8 cellular contexts compared by ENCODE assay signal in genomic region chr1:43227138-43227836, GRCh38. TPM values are rescaled to one million over a fixed set of nuclear protein-coding genes. Genes with fewer than 3 reads are reported as not detected.
DNase-seq lines count a peak whose midpoint lies in the region; ATAC-seq lines count a peak whose summit lies in the region.

No MANE protein-coding gene starts in this region.

- H2AFZ ChIP-seq in Karpas-422 (ENCODE audit: low read length) (no peak overlapping the region), neuronal stem cell (ENCODE audit: low read length) (peak overlapping the region; percentile 46)

- peak; percentile 86 for DNase-seq in G401 (ENCODE audit: low spot score)
- peak; percentile 93 for DNase-seq in Karpas-422
- peak; percentile 66 for DNase-seq in RPMI7951 (ENCODE audit: low read depth)
- DNase-seq in activated T-cell treated with anti-CD3 and anti-CD28 coated beads, Interleukin-2, amount 50 U/mL, for 72 hours: peak; percentile 84
- DNase-seq in fibroblast of the conjunctiva (ENCODE audit: low read depth): peak; percentile 53
- peak; percentile 85 for DNase-seq in neuronal stem cell (ENCODE audit: low spot score)
- DNase-seq in superior temporal gyrus (ENCODE audit: extremely low spot score): peak; percentile 95

- H4K91ac ChIP-seq in neuronal stem cell (ENCODE audit: low read depth, low read length, poor library complexity): no peak overlapping the region

- no peaks in the 10 kb centered on the region for H3K9me3 Mint-ChIP-seq in activated T-cell treated with anti-CD3 and anti-CD28 coated beads, Interleukin-2, amount 50 U/mL, for 72 hours

- no peaks in the 10 kb centered on the region for H3K79me1 ChIP-seq in neuronal stem cell (ENCODE audit: low read depth, low read length)

- no peak overlapping the region for H3K14ac ChIP-seq in neuronal stem cell (ENCODE audit: low read length)

- H3K4me3 Mint-ChIP-seq in activated T-cell treated with anti-CD3 and anti-CD28 coated beads, Interleukin-2, amount 50 U/mL, for 72 hours: no peak overlapping the region

- peak; percentile 92 to 93 for ATAC-seq in activated T-cell treated with anti-CD3 and anti-CD28 coated beads, Interleukin-2, amount 50 U/mL, for 72 hours (replicated peaks in 1 of 2)
- ATAC-seq in HG02642 (IDR thresholded peaks at IDR 0.05; ENCODE audit: poor library complexity, unreplicated experiment): no peak

- no peak overlapping the region for H3K27ac Mint-ChIP-seq in activated T-cell treated with anti-CD3 and anti-CD28 coated beads, Interleukin-2, amount 50 U/mL, for 72 hours

- no peaks in the 10 kb centered on the region for H3K36me3 Mint-ChIP-seq in activated T-cell treated with anti-CD3 and anti-CD28 coated beads, Interleukin-2, amount 50 U/mL, for 72 hours (ENCODE audit: insufficient read depth in 2 of 2)

- no peak overlapping the region for H2AK5ac ChIP-seq in neuronal stem cell (ENCODE audit: low read depth, low read length)

- H4K20me1 ChIP-seq in Karpas-422 (ENCODE audit: insufficient read depth, low read depth, low read length): no peaks in the 10 kb centered on the region

- H3K4me1 Mint-ChIP-seq in activated T-cell treated with anti-CD3 and anti-CD28 coated beads, Interleukin-2, amount 50 U/mL, for 72 hours (ENCODE audit: low read depth): peaks cover 8% of the 10 kb centered on the region

- no peak overlapping the region for H3K4me3 ChIP-seq in Karpas-422 (ENCODE audit: low read length)
- H3K4me3 ChIP-seq in neuronal stem cell (ENCODE audit: low read length in 2 of 2): no peak overlapping the region

- no peak overlapping the region for H2BK5ac ChIP-seq in neuronal stem cell (ENCODE audit: low read length)

- H4K8ac ChIP-seq in neuronal stem cell (ENCODE audit: low read depth, low read length): no peak overlapping the region

- H3K18ac ChIP-seq in neuronal stem cell (ENCODE audit: low read length): no peak overlapping the region

- in situ Hi-C loops in G401 (cut with HindIII; ENCODE audit: low sequenced_read_pairs): no loop called here

- H3K27me3 ChIP-seq in Karpas-422 (ENCODE audit: low read length) (no peaks in the 10 kb centered on the region), neuronal stem cell (ENCODE audit: control insufficient read depth in 3 of 3, insufficient read depth in 3 of 3, low read depth in 1 of 3, low read length in 3 of 3) (peaks cover 0 to 52% (median 0%) of the 10 kb centered on the region in 3 experiments)

- no peak overlapping the region for H3K4me2 ChIP-seq in Karpas-422 (ENCODE audit: low read depth, low read length, poor library complexity, severe bottlenecking)
- H3K4me2 ChIP-seq in neuronal stem cell (ENCODE audit: insufficient read depth, low read length, poor library complexity, severe bottlenecking): no peak overlapping the region

- H3K4ac ChIP-seq in neuronal stem cell (ENCODE audit: low read length): no peak overlapping the region

- H3K27me3 Mint-ChIP-seq in activated T-cell treated with anti-CD3 and anti-CD28 coated beads, Interleukin-2, amount 50 U/mL, for 72 hours (ENCODE audit: low read depth): peaks cover 9% of the 10 kb centered on the region

- no peaks in the 10 kb centered on the region for H3K4me1 ChIP-seq in Karpas-422 (ENCODE audit: low read length)
- peaks cover 4 to 5% of the 10 kb centered on the region in 2 donors for H3K4me1 ChIP-seq in neuronal stem cell (ENCODE audit: control insufficient read depth in 2 of 2, insufficient read depth in 1 of 2, low read depth in 1 of 2, low read length in 2 of 2)

- no peak overlapping the region for H2BK12ac ChIP-seq in neuronal stem cell (ENCODE audit: low read length)

- H3K36me3 ChIP-seq in Karpas-422 (ENCODE audit: insufficient read depth, low read length) (no peaks in the 10 kb centered on the region), neuronal stem cell (replicated peaks in 1 of 2; ENCODE audit: control insufficient read depth in 2 of 2, insufficient read depth in 2 of 2, low read length in 2 of 2) (no peaks in the 10 kb centered on the region)

- H3K27ac ChIP-seq in Karpas-422 (ENCODE audit: low read length) (no peak overlapping the region), neuronal stem cell (replicated peaks; ENCODE audit: low read length) (no peak overlapping the region)

- H3K9ac ChIP-seq in Karpas-422 (ENCODE audit: low read length) (no peak overlapping the region), neuronal stem cell (ENCODE audit: low read depth, low read length, poor library complexity) (no peak overlapping the region)

- WGBS in neuronal stem cell (ENCODE audit: extremely low coverage in 2 of 2, insufficient read length in 2 of 2, insufficient replicate concordance in 1 of 2), 2 donors: no CpG with 5 or more reads among the region's 12 CpGs

- H3K9me3 ChIP-seq in Karpas-422 (ENCODE audit: low read length): no peaks in the 10 kb centered on the region
- H3K9me3 ChIP-seq in neuronal stem cell (replicated peaks in 1 of 2; ENCODE audit: control insufficient read depth in 2 of 2, insufficient read depth in 1 of 2, low read depth in 1 of 2, low read length in 2 of 2): no peaks in the 10 kb centered on the region

- H3K9me2 ChIP-seq in Karpas-422 (replicated peaks; ENCODE audit: insufficient read depth, low read length): no peaks in the 10 kb centered on the region

- H3K23ac ChIP-seq in neuronal stem cell (ENCODE audit: low read depth, low read length, poor library complexity): no peak overlapping the region

- no peaks in the 10 kb centered on the region for H3K79me2 ChIP-seq in Karpas-422 (ENCODE audit: low read length)

- no peak overlapping the region for H2BK120ac ChIP-seq in neuronal stem cell (ENCODE audit: low read depth, low read length)

- H2BK15ac ChIP-seq in neuronal stem cell (ENCODE audit: low read length): no peak overlapping the region

RNA-seq across cellular contexts. Expression of gene TMEM125, which starts 42.5 kb away (rescaled TPM):
- not detected in 2 replicates for total RNA-seq in G401 (2014; rRNA removed; shearing (Covaris generic))
- not detected in 2 replicates for total RNA-seq in Karpas-422 (2014; rRNA removed; shearing (Covaris generic); ENCODE audit: low replicate concordance)
- total RNA-seq in RPMI7951 (2014; rRNA removed; shearing (Covaris generic)): not detected in 2 replicates
- not detected for total RNA-seq in activated T-cell treated with anti-CD3 and anti-CD28 coated beads, Interleukin-2, amount 50 U/mL, for 72 hours
- 0.25 TPM for polyA plus RNA-seq in neuronal stem cell (2013, experiment 1 of 2)
- 0.21 TPM for polyA plus RNA-seq in neuronal stem cell (2013, experiment 2 of 2)

RNA-seq across cellular contexts. Expression of gene CFAP57, which starts 55.2 kb away (rescaled TPM):
- 1.1 and 4.1 TPM in 2 replicates for total RNA-seq in G401 (2014; rRNA removed; shearing (Covaris generic))
- total RNA-seq in Karpas-422 (2014; rRNA removed; shearing (Covaris generic); ENCODE audit: low replicate concordance): not detected in 2 replicates
- total RNA-seq in RPMI7951 (2014; rRNA removed; shearing (Covaris generic)): 0.10 and 0.48 TPM in 2 replicates
- total RNA-seq in activated T-cell treated with anti-CD3 and anti-CD28 coated beads, Interleukin-2, amount 50 U/mL, for 72 hours: under 1 TPM; 0.36 to 0.76 TPM
- polyA plus RNA-seq in neuronal stem cell (2013, experiment 1 of 2): 0.66 TPM
- polyA plus RNA-seq in neuronal stem cell (2013, experiment 2 of 2): 0.47 TPM

RNA-seq across cellular contexts. Expression of gene EBNA1BP2, which starts 55.2 kb away (rescaled TPM):
- total RNA-seq in G401 (2014; rRNA removed; shearing (Covaris generic)): 300 and 331 TPM in 2 replicates
- total RNA-seq in Karpas-422 (2014; rRNA removed; shearing (Covaris generic); ENCODE audit: low replicate concordance): 59.5 and 87.6 TPM in 2 replicates
- 175 and 197 TPM in 2 replicates for total RNA-seq in RPMI7951 (2014; rRNA removed; shearing (Covaris generic))
- total RNA-seq in activated T-cell treated with anti-CD3 and anti-CD28 coated beads, Interleukin-2, amount 50 U/mL, for 72 hours: 10 to 100 TPM; 37.0 to 46.4 TPM
- 50.5 TPM for polyA plus RNA-seq in neuronal stem cell (2013, experiment 1 of 2)
- 50.6 TPM for polyA plus RNA-seq in neuronal stem cell (2013, experiment 2 of 2)

RNA-seq across cellular contexts. Expression of gene C1orf210, which starts 58.1 kb away (rescaled TPM):
- not detected in 2 replicates for total RNA-seq in G401 (2014; rRNA removed; shearing (Covaris generic))
- total RNA-seq in Karpas-422 (2014; rRNA removed; shearing (Covaris generic); ENCODE audit: low replicate concordance): not detected in 2 replicates
- not detected in 2 replicates for total RNA-seq in RPMI7951 (2014; rRNA removed; shearing (Covaris generic))
- total RNA-seq in activated T-cell treated with anti-CD3 and anti-CD28 coated beads, Interleukin-2, amount 50 U/mL, for 72 hours: under 1 TPM in 1 of 2 donors, not detected in 1; 0.38 TPM
- polyA plus RNA-seq in neuronal stem cell (2013, experiment 1 of 2): 0.03 TPM
- polyA plus RNA-seq in neuronal stem cell (2013, experiment 2 of 2): 0.10 TPM
